ENCODE assay signal across 27 cellular contexts in the genomic region with DNA sequence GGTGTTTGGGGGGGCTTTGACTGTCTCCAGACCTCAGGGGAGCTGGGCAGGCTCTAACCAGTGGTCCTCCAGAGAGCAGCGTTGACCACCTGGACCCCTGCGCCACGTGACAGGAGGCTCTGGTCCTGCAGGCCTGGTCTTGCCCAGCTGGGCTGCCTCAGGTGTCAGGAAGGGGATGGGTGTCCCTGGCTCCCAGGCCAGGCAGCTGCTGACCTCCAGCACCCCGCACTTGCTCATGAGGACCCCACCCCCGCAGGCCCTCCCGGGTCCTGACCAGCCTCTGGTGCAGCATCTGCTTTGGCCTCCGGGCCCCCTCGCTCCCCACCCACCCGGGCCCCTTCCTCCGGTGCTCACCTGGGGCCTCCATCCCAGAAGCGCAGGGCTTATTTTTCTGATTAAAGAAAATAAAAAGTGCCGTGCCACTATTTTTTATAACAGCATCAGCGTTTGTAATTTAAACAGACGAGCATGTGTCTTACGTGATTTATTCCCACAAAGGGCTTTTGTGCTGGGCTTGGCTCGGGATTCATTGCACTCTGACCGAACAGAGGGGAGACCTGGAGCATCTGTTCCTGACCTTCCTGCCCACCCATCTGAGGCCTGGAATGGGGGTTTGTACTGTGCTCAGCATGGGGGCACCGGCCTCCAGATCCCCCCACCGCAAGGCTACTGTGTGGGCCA.
"Had no signal": no experiment of that assay in that cellular context is flagged by ENCODE, and none has a peak within 500 bp of the region (broad histone marks: within the 10 kb centered on the region; RNA-seq: fewer than 3 reads in every experiment).

No MANE protein-coding gene starts in this region.

- ATAC-seq: gastroesophageal sphincter, natural killer cell, right cardiac atrium had no signal

- H3K27ac ChIP-seq: ascending aorta, colonic mucosa, epithelial cell of prostate, left ventricle myocardium inferior, neutrophil, ovary, psoas muscle, SJSA1, thoracic aorta, upper lobe of left lung had no signal

- H3K4me1 ChIP-seq: colonic mucosa, SJSA1 had no signal

- H3K27ac Mint-ChIP-seq: activated B cell treated with CpG ODN at 0.5 μM for 24 hours; activated CD4-positive, alpha-beta memory T cell treated with anti-CD3 and anti-CD28 coated beads, Interleukin-2, amount 10 ng/mL, durations not matched to agents 7 days and 5 days; activated naive CD4-positive, alpha-beta T cell treated with anti-CD3 and anti-CD28 coated beads, Interleukin-2, amount 50 U/mL, for 24 hours; activated T-helper 1 cell treated with anti-CD3 and anti-CD28 coated beads, Interleukin-12 subunit alpha, Interleukin-12 subunit beta, Interleukin-2, Interleukin-4 antibody, amounts not matched to agents 30 ng/mL and 10 ng/mL and 1 ng/mL, durations not matched to agents 14 hours and 24 hours and 36 hours; mesothelial cell of epicardium; natural killer cell; stimulated activated naive CD8-positive, alpha-beta T cell treated with anti-CD3 and anti-CD28 coated beads, Interleukin-15, Interleukin-2, amounts not matched to agents 100 ng/mL and 50 ng/mL, for 24 hours; T-helper 1 cell treated with Interleukin-12 subunit alpha and Interleukin-12 subunit beta and Interleukin-4 antibody, amounts not matched to agents 30 μg/mL and 1 μg/mL, for 36 hours had no signal

- H3K27me3 Mint-ChIP-seq: activated B cell treated with CpG ODN at 0.5 μM for 24 hours; activated CD4-positive, alpha-beta memory T cell treated with anti-CD3 and anti-CD28 coated beads, Interleukin-2, amount 10 ng/mL, durations not matched to agents 7 days and 5 days; activated naive CD4-positive, alpha-beta T cell treated with anti-CD3 and anti-CD28 coated beads, Interleukin-2, amount 50 U/mL, for 24 hours; central memory CD8-positive, alpha-beta T cell; stimulated activated naive CD8-positive, alpha-beta T cell treated with anti-CD3 and anti-CD28 coated beads, Interleukin-15, Interleukin-2, amounts not matched to agents 100 ng/mL and 50 ng/mL, for 24 hours had no signal

- H3K4me3 ChIP-seq: ascending aorta, colonic mucosa, gastroesophageal sphincter, left ventricle myocardium inferior, ovary, psoas muscle, SJSA1, thoracic aorta, upper lobe of left lung had no signal

- H3K36me3 Mint-ChIP-seq: natural killer cell had no signal

- H3K36me3 ChIP-seq: colonic mucosa, ovary, SJSA1 had no signal

- H3K27me3 ChIP-seq: ascending aorta, colonic mucosa, gastroesophageal sphincter, neutrophil, ovary, SJSA1, upper lobe of left lung had no signal

- H3K9me3 Mint-ChIP-seq: activated CD4-positive, alpha-beta memory T cell treated with anti-CD3 and anti-CD28 coated beads, Interleukin-2, amount 10 ng/mL, durations not matched to agents 7 days and 5 days; activated naive CD4-positive, alpha-beta T cell treated with anti-CD3 and anti-CD28 coated beads, Interleukin-2, amount 50 U/mL, for 24 hours; activated T-helper 1 cell treated with anti-CD3 and anti-CD28 coated beads, Interleukin-12 subunit alpha, Interleukin-12 subunit beta, Interleukin-2, Interleukin-4 antibody, amounts not matched to agents 30 ng/mL and 10 ng/mL and 1 ng/mL, durations not matched to agents 14 hours and 24 hours and 36 hours; central memory CD8-positive, alpha-beta T cell; mesothelial cell of epicardium; natural killer cell; stimulated activated naive CD8-positive, alpha-beta T cell treated with anti-CD3 and anti-CD28 coated beads, Interleukin-15, Interleukin-2, amounts not matched to agents 100 ng/mL and 50 ng/mL, for 24 hours; T-helper 1 cell treated with Interleukin-12 subunit alpha and Interleukin-12 subunit beta and Interleukin-4 antibody, amounts not matched to agents 30 μg/mL and 1 μg/mL, for 36 hours had no signal

- DNase-seq: activated B cell treated with CpG ODN at 0.5 μM for 24 hours; activated CD4-positive, alpha-beta memory T cell treated with anti-CD3 and anti-CD28 coated beads, Interleukin-2, amount 10 ng/mL, durations not matched to agents 7 days and 5 days; activated CD4-positive, alpha-beta T cell treated with anti-CD3 and anti-CD28 coated beads for 4 hours; activated gamma-delta T cell treated with Interleukin-2 at 50 U/mL for 16 hours; activated T-cell treated with anti-CD3 and anti-CD28 coated beads for 4 hours; colonic mucosa; immature natural killer cell; left ventricle myocardium inferior; natural killer cell; ovary; psoas muscle; right cardiac atrium; stimulated activated CD4-positive, alpha-beta T cell treated with anti-CD3 and anti-CD28 coated beads, Interleukin-12 subunit alpha, Interleukin-12 subunit beta, amount 100 ng/mL, for 4 hours; stimulated activated CD4-positive, alpha-beta T cell treated with anti-CD3 and anti-CD28 coated beads, Interleukin-4, amount 100 ng/mL, for 4 hours had no signal

- H3K9me3 ChIP-seq: ascending aorta, colonic mucosa, neutrophil, ovary, psoas muscle, SJSA1, upper lobe of left lung had no signal

- H3K4me3 Mint-ChIP-seq: activated B cell treated with CpG ODN at 0.5 μM for 24 hours; activated CD4-positive, alpha-beta memory T cell treated with anti-CD3 and anti-CD28 coated beads, Interleukin-2, amount 10 ng/mL, durations not matched to agents 7 days and 5 days; activated naive CD4-positive, alpha-beta T cell treated with anti-CD3 and anti-CD28 coated beads, Interleukin-2, amount 50 U/mL, for 24 hours; activated T-helper 1 cell treated with anti-CD3 and anti-CD28 coated beads, Interleukin-12 subunit alpha, Interleukin-12 subunit beta, Interleukin-2, Interleukin-4 antibody, amounts not matched to agents 30 ng/mL and 10 ng/mL and 1 ng/mL, durations not matched to agents 14 hours and 24 hours and 36 hours; central memory CD8-positive, alpha-beta T cell; immature natural killer cell; mesothelial cell of epicardium; natural killer cell; stimulated activated naive CD8-positive, alpha-beta T cell treated with anti-CD3 and anti-CD28 coated beads, Interleukin-15, Interleukin-2, amounts not matched to agents 100 ng/mL and 50 ng/mL, for 24 hours; T-helper 1 cell treated with Interleukin-12 subunit alpha and Interleukin-12 subunit beta and Interleukin-4 antibody, amounts not matched to agents 30 μg/mL and 1 μg/mL, for 36 hours had no signal
